Comparison of ENCODE assay signal across 10 cellular contexts in the genomic region with DNA sequence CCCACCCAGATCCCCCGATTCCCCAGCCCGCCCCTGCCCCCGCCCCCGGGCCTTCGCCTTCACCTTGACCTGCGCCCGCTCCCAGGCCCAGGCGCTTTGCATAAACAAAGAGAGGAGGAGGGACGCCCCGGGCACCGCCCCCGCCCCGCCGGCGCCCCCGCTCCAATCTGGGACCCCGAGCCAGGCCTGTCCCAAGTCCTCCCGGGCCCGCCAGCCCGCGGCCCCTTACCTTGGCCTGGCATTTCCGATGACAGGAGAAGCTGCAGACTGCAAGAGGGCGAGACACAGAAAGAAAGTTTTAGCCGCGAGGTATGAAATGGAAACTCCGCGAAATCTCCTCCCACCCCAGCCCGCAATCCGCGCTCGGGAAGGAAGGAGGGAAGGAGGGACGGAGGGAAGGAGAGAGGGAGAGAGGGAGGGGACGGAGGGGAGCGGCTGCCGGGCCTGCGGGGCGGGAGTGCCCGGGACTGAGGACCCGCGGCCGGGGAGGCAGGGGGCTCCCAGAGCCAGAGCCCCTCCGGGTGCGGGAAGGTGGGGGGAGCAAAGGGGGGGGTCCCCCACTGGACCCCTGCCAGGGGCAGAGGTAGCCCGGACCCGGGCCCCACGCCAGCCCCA. TPM values are rescaled to one million over a fixed set of nuclear protein-coding genes. Genes with fewer than 3 reads are reported as not detected.
DNase-seq lines count a peak whose midpoint lies in the region; ATAC-seq and TF ChIP-seq lines count a peak whose summit lies in the region.
"Had no signal": no experiment of that assay in that cellular context is flagged by ENCODE, and none has a peak within 500 bp of the region (broad histone marks: within the 10 kb centered on the region; RNA-seq: fewer than 3 reads in every experiment).

No MANE protein-coding gene starts in this region.

- H3K4me1 ChIP-seq in adrenal gland (replicated peaks in 1 of 2) (peaks cover 31 to 61% of the 10 kb centered on the region in 2 donors), neural progenitor cell (peaks cover 10% of the 10 kb centered on the region)

- peaks cover 0 to 12% of the 10 kb centered on the region in 2 donors for H3K36me3 ChIP-seq in adrenal gland (replicated peaks in 1 of 2)
- H3K36me3 ChIP-seq in neural progenitor cell, result no peaks in the 10 kb centered on the region

- peak overlapping the region; percentile 37 to 94 (median 78) for H3K27ac ChIP-seq in adrenal gland
- no peak overlapping the region for H3K27ac ChIP-seq in neural progenitor cell

- TF ChIP-seq CTCF in adrenal gland (IDR thresholded peaks at IDR 0.05) (no peak), neural progenitor cell (IDR thresholded peaks at IDR 0.05) (no peak)

- peak overlapping the region; percentile 98 for H3K4me2 ChIP-seq in neural progenitor cell

- DNase-seq in ACHN (peak; percentile 44), adrenal gland (peak in 3 of 7 donors; percentile 55 to 74 (median 59)), left cardiac atrium (no peak), neural progenitor cell (ENCODE audit: low spot score) (peak; percentile 50), NCI-H2029 treated with DMSO at 0.1 percent for 48 hours (lab: John Stamatoyannopoulos, UW) (no peak), NK-92 (lab: John Stamatoyannopoulos, UW; ENCODE audit: unreplicated experiment) (no peak)
- DNase-seq: activated CD4-positive, alpha-beta T cell treated with anti-CD3 and anti-CD28 coated beads for 36 hours; NCI-H345 had no signal

- H3K4me3 ChIP-seq in adrenal gland, result peak overlapping the region in 2 of 4 donors; percentile 9 to 65
- peak overlapping the region; percentile 57 for H3K4me3 ChIP-seq in neural progenitor cell

- ATAC-seq in left cardiac atrium (peak; percentile 61 to 66), HG02840 (IDR thresholded peaks at IDR 0.05; ENCODE audit: low FRiP score, unreplicated experiment) (no peak)
- ATAC-seq in activated CD4-positive, CD25-positive, alpha-beta regulatory T cell treated with anti-CD3 and anti-CD28 coated beads, Interleukin-2, amount 50 U/mL, for 24 hours, result no peak
- ATAC-seq: activated CD4-positive, alpha-beta T cell treated with anti-CD3 and anti-CD28 coated beads for 36 hours had no signal

- intact Hi-C loops in adrenal gland (cut with DNase I), result no loop called here
- intact Hi-C loops in left cardiac atrium (cut with DNase I), result no loop called here

- no peaks in the 10 kb centered on the region for H3F3A ChIP-seq in neural progenitor cell (ENCODE audit: low read depth)

- peaks cover 13% of the 10 kb centered on the region for H3K4me1 Mint-ChIP-seq in neural progenitor cell
- H3K4me1 Mint-ChIP-seq: activated CD4-positive, alpha-beta T cell treated with anti-CD3 and anti-CD28 coated beads for 36 hours had no signal

- no peaks in the 10 kb centered on the region for H3K9me3 Mint-ChIP-seq in neural progenitor cell

- WGBS in adrenal gland, 4 donors, result 3 to 21% (median 6%) methylated on average over 21 to 46 of the region's 46 CpGs

- H3K27ac Mint-ChIP-seq in neural progenitor cell, result no peak overlapping the region
- H3K27ac Mint-ChIP-seq: activated CD4-positive, alpha-beta T cell treated with anti-CD3 and anti-CD28 coated beads for 36 hours had no signal

- H3K27me3 Mint-ChIP-seq in neural progenitor cell (ENCODE audit: insufficient read depth, low read depth), result peaks cover 4% of the 10 kb centered on the region
- H3K27me3 Mint-ChIP-seq: activated CD4-positive, alpha-beta T cell treated with anti-CD3 and anti-CD28 coated beads for 36 hours had no signal

- H3K4me3 Mint-ChIP-seq in neural progenitor cell, result peak overlapping the region; percentile 84
- H3K4me3 Mint-ChIP-seq: activated CD4-positive, alpha-beta T cell treated with anti-CD3 and anti-CD28 coated beads for 36 hours had no signal

- H3K27me3 ChIP-seq in adrenal gland (no peaks in the 10 kb centered on the region), neural progenitor cell (peaks cover 68% of the 10 kb centered on the region)

- no peaks in the 10 kb centered on the region for H3K79me2 ChIP-seq in neural progenitor cell (ENCODE audit: low read depth)

- H3K9me3 ChIP-seq in adrenal gland (replicated peaks in 1 of 3) (no peaks in the 10 kb centered on the region), neural progenitor cell (ENCODE audit: low read depth) (no peaks in the 10 kb centered on the region)

- in situ Hi-C loops in ACHN (cut with HindIII; ENCODE audit: low pct_ligation_motif_present, low pct_unique_long_range_greater_than_20kb, low sequenced_read_pairs), result no loop called here

- H4K20me1 ChIP-seq in neural progenitor cell (ENCODE audit: low read depth), result peaks cover 4% of the 10 kb centered on the region

- peak overlapping the region; percentile 84 for H2AFZ ChIP-seq in neural progenitor cell (replicated peaks)

- no peaks in the 10 kb centered on the region for H3K36me3 Mint-ChIP-seq in neural progenitor cell

- TF ChIP-seq POLR2A in adrenal gland (IDR thresholded peaks at IDR 0.05), result peak in 1 of 2 donors; percentile 7

- H3K9ac ChIP-seq in neural progenitor cell, result no peak overlapping the region

RNA-seq across cellular contexts. Expression of gene TNS1, which starts 24.2 kb away (rescaled TPM):
- total RNA-seq in adrenal gland, result 100 to 1,000 TPM; 238 to 341 (median 304) TPM
- polyA plus RNA-seq in adrenal gland, result 100 to 1,000 TPM in 2 of 3 donors, 10 to 100 TPM in 1; 46.7 to 123 (median 122) TPM
- total RNA-seq in left cardiac atrium, result 100 to 1,000 TPM; 436 to 508 TPM
- 0.24 and 2.3 TPM in 2 replicates for total RNA-seq in neural progenitor cell (ENCODE audit: low replicate concordance)

Comparison
In these comparisons a context has a peak if more than half of its experiments do, and no peak if none do; other contexts are left out.
1. DNase-seq: peak in ACHN (single experiment) and neural progenitor cell (single experiment); none in left cardiac atrium (single experiment), NCI-H2029 treated with DMSO at 0.1 percent for 48 hours (single experiment) and NK-92 (single experiment).
2. ATAC-seq: peak in left cardiac atrium (2 of 2); none in HG02840 (single experiment) and activated CD4-positive, CD25-positive, alpha-beta regulatory T cell treated with anti-CD3 and anti-CD28 coated beads, Interleukin-2, amount 50 U/mL, for 24 hours (0 of 2).
3. RNA of gene TNS1, which starts 24.2 kb away (total RNA-seq): 436 to 508 TPM in left cardiac atrium and 238 to 341 TPM in adrenal gland; 0.24 to 2.3 TPM in neural progenitor cell; every median in the first group is over 10 times any median in the second.